Comparison of ENCODE assay signal across 34 cellular contexts in the genomic region with DNA sequence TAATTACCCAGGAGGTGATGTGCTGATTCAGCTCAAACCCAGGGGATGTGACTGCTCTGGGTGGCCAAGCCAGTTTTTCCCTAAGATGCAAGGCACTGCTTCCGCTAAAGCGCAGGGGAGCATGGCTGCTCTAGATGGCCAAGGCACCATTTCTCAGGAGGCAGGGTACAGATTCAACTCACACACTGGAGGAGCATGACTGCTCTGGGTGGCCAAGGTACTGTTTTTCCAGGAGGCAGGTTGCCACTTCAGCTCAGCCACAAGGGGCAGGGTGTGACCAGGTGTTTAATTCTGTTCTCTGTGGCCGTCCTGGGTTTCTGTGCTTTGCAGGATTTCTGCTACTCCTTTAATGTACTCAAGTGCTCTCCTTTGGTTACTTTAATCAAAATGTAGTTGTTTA.
"Had no signal": no experiment of that assay in that cellular context is flagged by ENCODE, and none has a peak within 500 bp of the region (broad histone marks: within the 10 kb centered on the region; RNA-seq: fewer than 3 reads in every experiment).

No MANE protein-coding gene starts in this region.

- H3K27me3 Mint-ChIP-seq: activated B cell treated with CpG ODN at 0.5 μM for 24 hours; activated CD4-positive, alpha-beta memory T cell treated with anti-CD3 and anti-CD28 coated beads for 36 hours; activated naive CD8-positive, alpha-beta T cell treated with anti-CD3 and anti-CD28 coated beads for 36 hours had no signal

- H3K4me3 ChIP-seq: SJCRH30, SK-N-MC had no signal

- H3K9ac ChIP-seq: KMS-11 had no signal

- H3K4me1 Mint-ChIP-seq: activated B cell treated with CpG ODN at 0.5 μM for 24 hours; activated naive CD8-positive, alpha-beta T cell treated with anti-CD3 and anti-CD28 coated beads for 36 hours had no signal

- H3K27me3 ChIP-seq: brain microvascular endothelial cell, SJCRH30 had no signal

- H3K27ac Mint-ChIP-seq: activated B cell treated with CpG ODN at 0.5 μM for 24 hours; activated CD4-positive, alpha-beta memory T cell treated with anti-CD3 and anti-CD28 coated beads for 36 hours; activated naive CD8-positive, alpha-beta T cell treated with anti-CD3 and anti-CD28 coated beads for 36 hours; activated T-helper 1 cell treated with anti-CD3 and anti-CD28 coated beads, Interleukin-12 subunit alpha, Interleukin-12 subunit beta, Interleukin-2, Interleukin-4 antibody, amounts not matched to agents 30 ng/mL and 10 ng/mL and 1 ng/mL, durations not matched to agents 14 hours and 24 hours and 36 hours; T-helper 1 cell treated with Interleukin-12 subunit alpha and Interleukin-12 subunit beta and Interleukin-4 antibody, amounts not matched to agents 30 μg/mL and 1 μg/mL, for 36 hours; T-helper 2 cell treated with Interferon-gamma antibody and Interleukin-4, amounts not matched to agents 5 μg/mL and 100 μg/mL, for 36 hours had no signal

- H3K4me2 ChIP-seq: KMS-11 had no signal

- H3K27ac ChIP-seq: brain microvascular endothelial cell, KMS-11, SJCRH30, SK-N-MC had no signal

- ATAC-seq: activated T-cell treated with anti-CD3 and anti-CD28 coated beads, Interleukin-2, amount 50 U/mL, for 4 hours had no signal

- H3K4me1 ChIP-seq: SJCRH30 had no signal

- H3K9me3 ChIP-seq: SJCRH30 had no signal

- H3K36me3 Mint-ChIP-seq: activated CD4-positive, alpha-beta memory T cell treated with anti-CD3 and anti-CD28 coated beads for 36 hours; activated naive CD8-positive, alpha-beta T cell treated with anti-CD3 and anti-CD28 coated beads for 36 hours had no signal

- H3K4me3 Mint-ChIP-seq: activated B cell treated with CpG ODN at 0.5 μM for 24 hours; activated CD4-positive, alpha-beta memory T cell treated with anti-CD3 and anti-CD28 coated beads for 36 hours; activated naive CD8-positive, alpha-beta T cell treated with anti-CD3 and anti-CD28 coated beads for 36 hours; activated T-cell treated with anti-CD3 and anti-CD28 coated beads, Interleukin-2, amount 50 U/mL, for 4 hours; activated T-helper 1 cell treated with anti-CD3 and anti-CD28 coated beads, Interleukin-12 subunit alpha, Interleukin-12 subunit beta, Interleukin-2, Interleukin-4 antibody, amounts not matched to agents 30 ng/mL and 10 ng/mL and 1 ng/mL, durations not matched to agents 14 hours and 24 hours and 36 hours; T-helper 1 cell treated with Interleukin-12 subunit alpha and Interleukin-12 subunit beta and Interleukin-4 antibody, amounts not matched to agents 30 μg/mL and 1 μg/mL, for 36 hours; T-helper 2 cell treated with Interferon-gamma antibody and Interleukin-4, amounts not matched to agents 5 μg/mL and 100 μg/mL, for 36 hours had no signal

- DNase-seq: activated B cell treated with CpG ODN at 0.5 μM for 24 hours; activated CD4-positive, alpha-beta memory T cell treated with anti-CD3 and anti-CD28 coated beads for 36 hours; activated CD4-positive, alpha-beta T cell treated with anti-CD3 and anti-CD28 coated beads for 4 hours; activated CD4-positive, alpha-beta T cell treated with anti-CD3 and anti-CD28 coated beads, Interleukin-2, amount 50 U/mL, for 1 hour; activated CD4-positive, CD25-positive, alpha-beta regulatory T cell treated with anti-CD3 and anti-CD28 coated beads, Interleukin-2, amount 50 U/mL, for 72 hours; activated CD8-positive, alpha-beta memory T cell treated with anti-CD3 and anti-CD28 coated beads, Interleukin-2, amount 50 U/mL, for 4 hours; activated effector memory CD4-positive, alpha-beta T cell treated with Interleukin-2 at 50 U/mL for 16 hours; activated naive CD4-positive, alpha-beta T cell treated with anti-CD3 and anti-CD28 coated beads, Interleukin-2, amount 50 U/mL, for 16 hours; activated naive CD8-positive, alpha-beta T cell treated with anti-CD3 and anti-CD28 coated beads for 36 hours; activated T-cell treated with anti-CD3 and anti-CD28 coated beads for 4 hours; activated T-cell treated with anti-CD3 and anti-CD28 coated beads, Interleukin-2, amount 50 U/mL, for 4 hours; amniotic stem cell; aorta; brain microvascular endothelial cell; central memory CD4-positive, alpha-beta T cell; MM.1S; MV-4-11; NCI-H1092; NCI-H146; NCI-H187; NCI-H2029 treated with DMSO at 0.1 percent for 48 hours; NCI-H2171 treated with DMSO at 0.1 percent for 48 hours; NCI-H226; NCI-H446 treated with DMSO at 0.1 percent for 48 hours; NCI-H524; NCI-H69; NK-92 treated with Interleukin-12 subunit alpha and Interleukin-12 subunit beta, amount 100 ng/mL, for 24 hours; SHP77; SJCRH30 had no signal

- H3K36me3 ChIP-seq: brain microvascular endothelial cell, SJCRH30 had no signal
